ENCODE assay signal across 18 cellular contexts in genomic region chr6:157708933-157709332, GRCh38.
"Had no signal": no experiment of that assay in that cellular context is flagged by ENCODE, and none has a peak within 500 bp of the region (broad histone marks: within the 10 kb centered on the region; RNA-seq: fewer than 3 reads in every experiment).

No MANE protein-coding gene starts in this region.

- H3K4me3 Mint-ChIP-seq: naive thymus-derived CD4-positive, alpha-beta T cell; nephron progenitor cell had no signal

- H3K27me3 ChIP-seq: gastrocnemius medialis, neutrophil, sigmoid colon, stomach, transverse colon had no signal

- FAIRE-seq: endometrium had no signal

- H3K9me3 ChIP-seq: gastrocnemius medialis, neutrophil, sigmoid colon, stomach, thoracic aorta, transverse colon had no signal

- H3K27ac Mint-ChIP-seq: naive thymus-derived CD4-positive, alpha-beta T cell; nephron progenitor cell had no signal

- H3K4me3 ChIP-seq: gastrocnemius medialis, sigmoid colon, skin epidermis, stomach, thoracic aorta, transverse colon had no signal

- H3K36me3 Mint-ChIP-seq: naive thymus-derived CD4-positive, alpha-beta T cell had no signal

- DNase-seq: effector memory CD4-positive, alpha-beta T cell; gastrocnemius medialis; left colon; left ventricle myocardium superior; mesendoderm; naive thymus-derived CD4-positive, alpha-beta T cell; nephron progenitor cell; sigmoid colon; stimulated activated CD4-positive, alpha-beta T cell treated with anti-CD3 and anti-CD28 coated beads, Interleukin-2, amount 100 ng/mL, for 24 hours; stimulated activated naive CD4-positive, alpha-beta T cell; stomach; substantia nigra; transverse colon had no signal

- H3K27ac ChIP-seq: gastrocnemius medialis, neutrophil, sigmoid colon, skin epidermis, stomach, thoracic aorta, transverse colon had no signal

- H3K36me3 ChIP-seq: gastrocnemius medialis, neutrophil, sigmoid colon, stomach, thoracic aorta, transverse colon had no signal

- ATAC-seq: esophagus mucosa; gastrocnemius medialis; left colon; left ventricle myocardium superior; naive thymus-derived CD4-positive, alpha-beta T cell had no signal

- H3K4me1 ChIP-seq: gastrocnemius medialis, sigmoid colon, stomach, transverse colon had no signal
